In the genomic region with DNA sequence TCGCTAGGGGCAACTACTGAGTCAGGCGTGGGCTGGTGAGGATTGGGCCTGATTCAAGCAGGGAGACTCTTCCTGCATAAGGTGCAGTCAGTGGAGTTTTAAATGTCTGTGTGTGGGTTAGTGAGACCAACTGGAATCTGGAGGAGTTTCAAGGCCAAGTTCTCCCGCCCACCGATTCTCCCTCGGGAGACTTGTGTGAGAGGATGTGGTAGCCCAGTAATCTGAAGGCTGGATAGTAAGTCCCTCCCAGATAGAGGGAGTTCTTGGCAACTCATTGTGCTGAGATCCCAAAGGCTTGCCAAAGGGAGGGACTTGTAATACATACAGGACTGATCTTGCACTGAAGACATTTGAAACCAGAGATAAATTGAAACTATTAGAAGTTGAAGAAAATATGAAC, we compare ENCODE assay signal across 10 cellular contexts. TPM values are rescaled to one million over a fixed set of nuclear protein-coding genes. Genes with fewer than 3 reads are reported as not detected.
DNase-seq lines count a peak whose midpoint lies in the region; ATAC-seq and TF ChIP-seq lines count a peak whose summit lies in the region.
"Had no signal": no experiment of that assay in that cellular context is flagged by ENCODE, and none has a peak within 500 bp of the region (broad histone marks: within the 10 kb centered on the region; RNA-seq: fewer than 3 reads in every experiment).

No MANE protein-coding gene starts in this region.

- H3K9me3 Mint-ChIP-seq in T-cell = no peaks in the 10 kb centered on the region

- no peak overlapping the region for H3K4me3 Mint-ChIP-seq in T-cell

- POLR2A ChIA-PET in T-cell (lab: Charles Lee) = no interaction called here

- TF ChIP-seq CTCF in adrenal gland (IDR thresholded peaks at IDR 0.05) = no peak
- no peak for TF ChIP-seq CTCF in omental fat pad (IDR thresholded peaks at IDR 0.05)

- DNase-seq in adrenal gland (peak in 6 of 7 donors; percentile 29 to 73 (median 44)), omental fat pad (ENCODE audit: low spot score) (no peak), T-cell (no peak), NCI-H2171 treated with DMSO at 0.1 percent for 48 hours (lab: John Stamatoyannopoulos, UW) (no peak), amniotic stem cell (lab: John Stamatoyannopoulos, UW) (no peak)
- no peak for DNase-seq in stimulated activated CD4-positive, alpha-beta T cell treated with anti-CD3 and anti-CD28 coated beads, Interleukin-2, amount 100 ng/mL, for 48 hours
- DNase-seq: activated CD4-positive, alpha-beta T cell treated with anti-CD3 and anti-CD28 coated beads, Interleukin-2, amount 50 U/mL, for 48 hours had no signal

- no peak for TF ChIP-seq POLR2A in adrenal gland (IDR thresholded peaks at IDR 0.05)

- 20 to 46% (median 37%) methylated on average over 5 of the region's 5 CpGs for whole genome bisulfite sequencing in adrenal gland, 4 donors

- no peaks in the 10 kb centered on the region for H3K4me1 Mint-ChIP-seq in T-cell

- no peaks in the 10 kb centered on the region for H3K36me3 ChIP-seq in adrenal gland (replicated peaks in 1 of 2)

- H3K27me3 ChIP-seq in adrenal gland = no peaks in the 10 kb centered on the region

- no peak overlapping the region for H3K27ac ChIP-seq in adrenal gland
- H3K27ac ChIP-seq: HL-60 had no signal

- no peaks in the 10 kb centered on the region for H3K27me3 Mint-ChIP-seq in T-cell

- ATAC-seq in GM18519 (IDR thresholded peaks at IDR 0.05; ENCODE audit: low FRiP score, unreplicated experiment) (peak; percentile 7), HG02938 (IDR thresholded peaks at IDR 0.05; ENCODE audit: unreplicated experiment) (peak; percentile 34), omental fat pad (ENCODE audit: low FRiP score) (peak; percentile 97), T-cell (replicated peaks in 1 of 4) (no peak)

- CTCF ChIA-PET in T-cell (lab: Charles Lee) = no interaction called here

- H3K9me3 ChIP-seq in adrenal gland (replicated peaks in 1 of 3) = no peaks in the 10 kb centered on the region

- no peaks in the 10 kb centered on the region for H3K36me3 Mint-ChIP-seq in T-cell

- H3K27ac Mint-ChIP-seq in T-cell = no peak overlapping the region

- intact Hi-C loops in adrenal gland (cut with DNase I) = no loop called here

- peaks cover 0 to 8% of the 10 kb centered on the region in 2 donors for H3K4me1 ChIP-seq in adrenal gland (replicated peaks in 1 of 2)

- H3K4me3 ChIP-seq in adrenal gland = no peak overlapping the region

RNA-seq across cellular contexts. Expression of a gene that starts 51.8 kb away (rescaled TPM):
- total RNA-seq in adrenal gland = 10 to 100 TPM; 13.2 to 86.1 (median 23.2) TPM
- polyA plus RNA-seq in adrenal gland = 10 to 100 TPM in 1 of 3 donors, 1 to 10 TPM in 2; 6.6 to 19.1 (median 9.0) TPM
- 10 to 100 TPM; 26.6 to 55.1 (median 30.5) TPM for total RNA-seq in omental fat pad
- total RNA-seq in T-cell = 10 to 100 TPM; 22.8 to 30.1 (median 28.0) TPM

Comparison
In these comparisons a context has a peak if more than half of its experiments do, and no peak if none do; other contexts are left out.
1. ATAC-seq: peak in GM18519 (single experiment), HG02938 (single experiment) and omental fat pad (single experiment); none in T-cell (0 of 4).
2. DNase-seq: peak in adrenal gland (6 of 7); none in omental fat pad (single experiment), T-cell (0 of 34), stimulated activated CD4-positive, alpha-beta T cell treated with anti-CD3 and anti-CD28 coated beads, Interleukin-2, amount 100 ng/mL, for 48 hours (0 of 2), NCI-H2171 treated with DMSO at 0.1 percent for 48 hours (single experiment) and amniotic stem cell (single experiment).